ENCODE assay signal across 24 cellular contexts in the genomic region with DNA sequence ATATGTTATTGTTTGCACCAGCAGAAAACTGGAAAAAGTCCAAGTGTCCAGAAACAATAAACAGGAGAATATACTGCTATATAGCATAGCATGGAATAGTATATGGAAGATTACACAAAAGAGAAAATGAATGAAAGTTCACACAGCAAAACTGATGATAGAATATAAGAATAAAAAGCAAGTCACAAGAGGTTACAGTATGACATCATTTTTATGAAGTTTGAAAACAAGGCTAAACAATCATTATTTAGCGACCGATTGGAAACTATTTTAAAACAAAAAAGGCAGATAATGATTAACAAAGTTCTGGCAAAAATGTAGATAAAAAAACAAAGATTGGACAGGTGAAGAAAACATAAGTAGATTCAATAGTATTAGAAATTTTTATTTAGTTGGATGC. TPM values are rescaled to one million over a fixed set of nuclear protein-coding genes. Genes with fewer than 3 reads are reported as not detected.
"Had no signal": no experiment of that assay in that cellular context is flagged by ENCODE, and none has a peak within 500 bp of the region (broad histone marks: within the 10 kb centered on the region; RNA-seq: fewer than 3 reads in every experiment).

No MANE protein-coding gene starts in this region.

- H3K27ac ChIP-seq: coronary artery, esophagus squamous epithelium, gastrocnemius medialis, ovary, stomach, testis, tibial artery had no signal

- H3K27me3 ChIP-seq: esophagus squamous epithelium, gastrocnemius medialis, ovary, stomach, testis, tibial artery had no signal

- H3K36me3 ChIP-seq: esophagus squamous epithelium, gastrocnemius medialis, ovary, stomach, tibial artery had no signal

- H3K9me3 ChIP-seq: esophagus squamous epithelium, gastrocnemius medialis, mucosa of descending colon, ovary, stomach, testis, tibial artery had no signal

- DNase-seq: dermis blood vessel endothelial cell; effector memory CD4-positive, alpha-beta T cell; erythroblast; esophagus squamous epithelium; gastrocnemius medialis; head of caudate nucleus; kidney; mesenchymal stem cell; mucosa of descending colon; naive B cell; nucleus accumbens; ovary; stimulated activated CD4-positive, alpha-beta T cell treated with anti-CD3 and anti-CD28 coated beads, Interleukin-2, amount 100 ng/mL, for 24 hours; stimulated activated CD4-positive, alpha-beta T cell treated with anti-CD3 and anti-CD28 coated beads, Interleukin-4, amount 100 ng/mL, for 24 hours; stimulated activated naive CD4-positive, alpha-beta T cell treated with Interleukin-2 at 50 U/mL for 16 hours; stomach; testis; tibial artery had no signal

- H3K4me3 ChIP-seq: coronary artery, esophagus squamous epithelium, gastrocnemius medialis, lung, mucosa of descending colon, ovary, stomach, testis, tibial artery had no signal

- H3K4me1 ChIP-seq: esophagus squamous epithelium, stomach, testis, tibial artery had no signal

- FAIRE-seq: kidney had no signal

- ATAC-seq: gastrocnemius medialis; left lobe of liver; mucosa of descending colon; natural killer cell treated with Interleukin-12 subunit alpha and Interleukin-12 subunit beta and Interleukin-15 and Interleukin-18, amount 100 ng/mL, for 72 hours; sciatic nerve; stimulated activated effector memory CD8-positive, alpha-beta T cell treated with anti-CD3 and anti-CD28 coated beads, Interleukin-12 subunit alpha, Interleukin-12 subunit beta, amount 100 ng/mL, for 72 hours had no signal

RNA-seq across cellular contexts. Expression of gene SOX6, which starts 47.1 kb away (rescaled TPM):
- total RNA-seq: natural killer cell treated with Interleukin-12 subunit alpha and Interleukin-12 subunit beta and Interleukin-15 and Interleukin-18, amount 100 ng/mL, for 72 hours had no signal
